In genomic region chrX:38282044-38282443, GRCh38 we compare ENCODE assay signal across 13 cellular contexts. TPM values are rescaled to one million over a fixed set of nuclear protein-coding genes. Genes with fewer than 3 reads are reported as not detected.
DNase-seq lines count a peak whose midpoint lies in the region; ATAC-seq and TF ChIP-seq lines count a peak whose summit lies in the region.
"Had no signal": no experiment of that assay in that cellular context is flagged by ENCODE, and none has a peak within 500 bp of the region (broad histone marks: within the 10 kb centered on the region; RNA-seq: fewer than 3 reads in every experiment).

No MANE protein-coding gene starts in this region.

- peak; percentile 45 for TF ChIP-seq CTCF in AG04449 (IDR thresholded peaks at IDR 0.05; ENCODE audit: insufficient read depth, low read length, missing control alignments)
- peak; percentile 76 for TF ChIP-seq CTCF in brain microvascular endothelial cell (IDR thresholded peaks at IDR 0.05; ENCODE audit: low read depth, low read length, missing control alignments)
- TF ChIP-seq CTCF in hepatocyte (IDR thresholded peaks at IDR 0.05; ENCODE audit: poor library complexity): peak; percentile 28
- no peak for TF ChIP-seq CTCF in activated CD8-positive, alpha-beta T cell treated with anti-CD3 and anti-CD28 coated beads for 36 hours (IDR thresholded peaks at IDR 0.05)

- no peaks in the 10 kb centered on the region for H3K9me2 ChIP-seq in hepatocyte (replicated peaks; ENCODE audit: insufficient read depth)

- H3K36me3 ChIP-seq in brain microvascular endothelial cell (replicated peaks) (no peaks in the 10 kb centered on the region), hepatocyte (replicated peaks; ENCODE audit: insufficient read depth, low read depth) (no peaks in the 10 kb centered on the region)

- CTCF ChIA-PET in AG04449 (lab: Yijun Ruan, JAX): interaction anchor here (0.7 to 4.0 kb wide), 15 partner anchors 9 to 370 kb away, joined by 3 to 35 read pairs (median 4); partner anchors contain the start of genes RPGR and SRPX
- CTCF ChIA-PET in activated CD8-positive, alpha-beta T cell treated with anti-CD3 and anti-CD28 coated beads for 36 hours (lab: Charles Lee): no interaction called here

- H2AFZ ChIP-seq in hepatocyte: no peak overlapping the region

- no peaks in the 10 kb centered on the region for H3K27me3 Mint-ChIP-seq in activated CD8-positive, alpha-beta T cell treated with anti-CD3 and anti-CD28 coated beads for 36 hours
- H3K27me3 Mint-ChIP-seq: activated naive CD8-positive, alpha-beta T cell had no signal

- H3K79me2 ChIP-seq in hepatocyte: no peaks in the 10 kb centered on the region

- peaks cover 8% of the 10 kb centered on the region for H3K4me1 ChIP-seq in hepatocyte (ENCODE audit: insufficient read depth)

- H3K27me3 ChIP-seq in brain microvascular endothelial cell (replicated peaks): no peaks in the 10 kb centered on the region
- H3K27me3 ChIP-seq in hepatocyte: no peaks in the 10 kb centered on the region

- H3K4me3 ChIP-seq in AG04449 (ENCODE audit: low read depth, low read length) (no peak overlapping the region), brain microvascular endothelial cell (ENCODE audit: low read depth, low read length) (no peak overlapping the region), hepatocyte (no peak overlapping the region)
- H3K4me3 ChIP-seq: lung had no signal

- H3K27ac ChIP-seq in brain microvascular endothelial cell: no peak overlapping the region
- no peak overlapping the region for H3K27ac ChIP-seq in hepatocyte
- H3K27ac ChIP-seq: epithelial cell of prostate had no signal

- H3K4me2 ChIP-seq in hepatocyte: no peak overlapping the region

- ATAC-seq in GM21529 (IDR thresholded peaks at IDR 0.05; ENCODE audit: unreplicated experiment): peak; percentile 45
- no peak for ATAC-seq in activated CD8-positive, alpha-beta T cell treated with anti-CD3 and anti-CD28 coated beads for 36 hours
- no peak for ATAC-seq in HG03135 (IDR thresholded peaks at IDR 0.05; ENCODE audit: unreplicated experiment)
- ATAC-seq: activated CD8-positive, alpha-beta T cell treated with anti-CD3 and anti-CD28 coated beads, Interleukin-2, amount 10 ng/mL, durations not matched to agents 7 days and 5 days had no signal

- H3K36me3 Mint-ChIP-seq in activated CD8-positive, alpha-beta T cell treated with anti-CD3 and anti-CD28 coated beads for 36 hours (ENCODE audit: low read depth): peaks cover 3% of the 10 kb centered on the region

- in situ Hi-C loops in brain microvascular endothelial cell (cut with HindIII; ENCODE audit: low pct_ligation_motif_present, low sequenced_read_pairs): no loop called here

- DNase-seq in AG04449 (ENCODE audit: low read depth, low spot score) (no peak), brain microvascular endothelial cell (no peak), hepatocyte (ENCODE audit: low spot score) (no peak), dedifferentiated amniotic fluid mesenchymal stem cell (ENCODE audit: extremely low spot score) (no peak), NOMO-1 treated with dmso at 0.1 percent for 144 hours (lab: John Stamatoyannopoulos, UW; ENCODE audit: unreplicated experiment) (no peak)
- no peak for DNase-seq in activated CD8-positive, alpha-beta T cell treated with anti-CD3 and anti-CD28 coated beads for 36 hours
- DNase-seq: activated CD8-positive, alpha-beta T cell treated with anti-CD3 and anti-CD28 coated beads, Interleukin-2, amount 10 ng/mL, durations not matched to agents 7 days and 5 days; NCI-H446 had no signal

- no peaks in the 10 kb centered on the region for H3K4me1 Mint-ChIP-seq in activated CD8-positive, alpha-beta T cell treated with anti-CD3 and anti-CD28 coated beads for 36 hours (ENCODE audit: low read depth)

- no peaks in the 10 kb centered on the region for H3K9me3 ChIP-seq in hepatocyte (ENCODE audit: low read depth)

- H3K9me3 Mint-ChIP-seq in activated CD8-positive, alpha-beta T cell treated with anti-CD3 and anti-CD28 coated beads for 36 hours: no peaks in the 10 kb centered on the region

- no peaks in the 10 kb centered on the region for H4K20me1 ChIP-seq in hepatocyte (ENCODE audit: insufficient read depth, poor library complexity, severe bottlenecking)

- intact Hi-C loops in activated CD8-positive, alpha-beta T cell treated with anti-CD3 and anti-CD28 coated beads for 36 hours (cut with micrococcal nuclease): no loop called here

- POLR2A ChIA-PET in AG04449 (lab: Yijun Ruan, JAX): no interaction called here
- POLR2A ChIA-PET in activated CD8-positive, alpha-beta T cell treated with anti-CD3 and anti-CD28 coated beads for 36 hours (lab: Charles Lee): no interaction called here

- H3K27ac Mint-ChIP-seq in activated CD8-positive, alpha-beta T cell treated with anti-CD3 and anti-CD28 coated beads for 36 hours: no peak overlapping the region
- H3K27ac Mint-ChIP-seq: activated CD8-positive, alpha-beta T cell treated with anti-CD3 and anti-CD28 coated beads, Interleukin-2, amount 10 ng/mL, durations not matched to agents 7 days and 5 days; activated naive CD8-positive, alpha-beta T cell had no signal

- WGBS in hepatocyte (ENCODE audit: low lambda C conversion rate, missing lambda C conversion rate): 89% methylated on average over 1 of the region's 1 CpG

- H3K4me3 Mint-ChIP-seq in activated CD8-positive, alpha-beta T cell treated with anti-CD3 and anti-CD28 coated beads for 36 hours: no peak overlapping the region
- H3K4me3 Mint-ChIP-seq: activated CD8-positive, alpha-beta T cell treated with anti-CD3 and anti-CD28 coated beads, Interleukin-2, amount 10 ng/mL, durations not matched to agents 7 days and 5 days; activated naive CD8-positive, alpha-beta T cell had no signal

RNA-seq across cellular contexts. Expression of gene RPGR, which starts 45.3 kb away (rescaled TPM):
- 9.8 and 15.9 TPM in 2 replicates for total RNA-seq in hepatocyte
- polyA plus RNA-seq in hepatocyte: 7.2 and 7.6 TPM in 2 replicates
- total RNA-seq in activated CD8-positive, alpha-beta T cell treated with anti-CD3 and anti-CD28 coated beads for 36 hours: 1 to 10 TPM; 7.0 to 7.1 TPM
